Comparison of ENCODE assay signal across 15 cellular contexts in genomic region chr21:46409641-46410406, GRCh38. TPM values are rescaled to one million over a fixed set of nuclear protein-coding genes. Genes with fewer than 3 reads are reported as not detected.
DNase-seq lines count a peak whose midpoint lies in the region; ATAC-seq and TF ChIP-seq lines count a peak whose summit lies in the region.
"Had no signal": no experiment of that assay in that cellular context is flagged by ENCODE, and none has a peak within 500 bp of the region (broad histone marks: within the 10 kb centered on the region; RNA-seq: fewer than 3 reads in every experiment).

No MANE protein-coding gene starts in this region.

- H3K79me1 ChIP-seq in trophoblast cell (ENCODE audit: low read length) = no peaks in the 10 kb centered on the region

- H3K14ac ChIP-seq in trophoblast cell (ENCODE audit: low read length) = no peak overlapping the region

- peaks cover 32 to 37% of the 10 kb centered on the region in 2 experiments for H3K36me3 ChIP-seq in trophoblast cell (ENCODE audit: control insufficient read depth in 1 of 2, insufficient read depth in 2 of 2, low read length in 2 of 2)

- H3K27ac ChIP-seq in trophoblast cell (ENCODE audit: low read depth, low read length) = no peak overlapping the region
- H3K27ac ChIP-seq: C4-2B had no signal

- CTCF ChIA-PET in activated naive CD4-positive, alpha-beta T cell treated with anti-CD3 and anti-CD28 coated beads, Interleukin-2, amount 10 ng/mL, durations not matched to agents 7 days and 5 days (lab: Charles Lee) = no interaction called here
- CTCF ChIA-PET in WTC11 (lab: Charles Lee) = interaction anchor here (0.6 kb wide), 2 partner anchors 16 to 257 kb away, joined by 3 to 4 read pairs; no protein-coding TSS in a partner anchor

- H3K4me3 Mint-ChIP-seq in activated naive CD4-positive, alpha-beta T cell treated with anti-CD3 and anti-CD28 coated beads, Interleukin-2, amount 10 ng/mL, durations not matched to agents 7 days and 5 days = no peak overlapping the region
- 0 out of 2 replicates have a peak overlapping the region, but pooled peaks have one; percentile 11 for H3K4me3 Mint-ChIP-seq in WTC11

- DNase-seq in activated naive CD4-positive, alpha-beta T cell treated with anti-CD3 and anti-CD28 coated beads, Interleukin-2, amount 10 ng/mL, durations not matched to agents 7 days and 5 days = no peak
- DNase-seq in activated naive CD4-positive, alpha-beta T cell treated with anti-CD3 and anti-CD28 coated beads, Interleukin-2, amount 50 U/mL, for 72 hours (ENCODE audit: low spot score in 2 of 2) = no peak
- DNase-seq in WTC11 (ENCODE audit: low spot score) (no peak), iPS-NIHi11 (ENCODE audit: low spot score) (peak; percentile 28), trophoblast cell (peak; percentile 15 to 75), NCI-H128 (lab: John Stamatoyannopoulos, UW; ENCODE audit: unreplicated experiment) (no peak), COLO668 (lab: John Stamatoyannopoulos, UW; ENCODE audit: unreplicated experiment) (no peak)
- DNase-seq: 8988T, Caco-2, NCI-H1694 treated with DMSO at 0.1 percent for 48 hours, NCI-H446, NCI-H774 had no signal

- no peak overlapping the region for H2AFZ ChIP-seq in trophoblast cell (ENCODE audit: insufficient read depth, low read length, poor library complexity)

- H3K4me1 ChIP-seq in trophoblast cell (ENCODE audit: control insufficient read depth in 1 of 2, insufficient read depth in 2 of 2, low read length in 2 of 2) = peaks cover 2 to 4% of the 10 kb centered on the region in 2 experiments
- H3K4me1 ChIP-seq: Caco-2 had no signal

- POLR2A ChIA-PET in WTC11 (lab: Charles Lee) = interaction anchor here (0.7 kb wide), 1 partner anchor 32 kb away, joined by 8 read pairs; no protein-coding TSS in a partner anchor

- H2BK120ac ChIP-seq in trophoblast cell (ENCODE audit: insufficient read depth, low read length, poor library complexity) = no peak overlapping the region

- no peaks in the 10 kb centered on the region for H3K79me2 ChIP-seq in trophoblast cell (ENCODE audit: control insufficient read depth, insufficient read depth, low read length, poor library complexity)

- no peak overlapping the region for H2BK12ac ChIP-seq in trophoblast cell (ENCODE audit: low read length)

- no peak for ATAC-seq in activated naive CD4-positive, alpha-beta T cell treated with anti-CD3 and anti-CD28 coated beads, Interleukin-2, amount 50 U/mL, for 72 hours
- peak; percentile 35 for ATAC-seq in WTC11
- ATAC-seq in HG02840 (IDR thresholded peaks at IDR 0.05; ENCODE audit: low FRiP score, unreplicated experiment) = no peak
- ATAC-seq: HCT116 had no signal

- peak overlapping the region; percentile 37 for H3K27ac Mint-ChIP-seq in activated naive CD4-positive, alpha-beta T cell treated with anti-CD3 and anti-CD28 coated beads, Interleukin-2, amount 10 ng/mL, durations not matched to agents 7 days and 5 days
- H3K27ac Mint-ChIP-seq in activated naive CD4-positive, alpha-beta T cell treated with anti-CD3 and anti-CD28 coated beads, Interleukin-2, amount 50 U/mL, for 72 hours = no peak overlapping the region
- H3K27ac Mint-ChIP-seq in WTC11 = peak overlapping the region; percentile 98

- no peak overlapping the region for H3K23ac ChIP-seq in trophoblast cell (ENCODE audit: low read length)

- no peak overlapping the region for H3K9ac ChIP-seq in trophoblast cell (ENCODE audit: low read length)

- no peak overlapping the region for H3K4me2 ChIP-seq in trophoblast cell (ENCODE audit: low read length)

- H3K18ac ChIP-seq in trophoblast cell (ENCODE audit: low read length) = no peak overlapping the region

- H4K8ac ChIP-seq in trophoblast cell (ENCODE audit: low read depth, low read length) = no peak overlapping the region

- H2BK5ac ChIP-seq in trophoblast cell (ENCODE audit: low read depth, low read length, poor library complexity) = no peak overlapping the region

- TF ChIP-seq CTCF in WTC11 (IDR thresholded peaks at IDR 0.05) = no peak

- H4K91ac ChIP-seq in trophoblast cell (ENCODE audit: low read depth, low read length) = no peak overlapping the region

- no peak overlapping the region for H3K4me3 ChIP-seq in trophoblast cell (ENCODE audit: low read depth, low read length)

- H3K27me3 ChIP-seq in trophoblast cell (ENCODE audit: insufficient read depth, low read length) = no peaks in the 10 kb centered on the region

- H3K9me3 Mint-ChIP-seq in activated naive CD4-positive, alpha-beta T cell treated with anti-CD3 and anti-CD28 coated beads, Interleukin-2, amount 10 ng/mL, durations not matched to agents 7 days and 5 days = no peaks in the 10 kb centered on the region
- no peaks in the 10 kb centered on the region for H3K9me3 Mint-ChIP-seq in activated naive CD4-positive, alpha-beta T cell treated with anti-CD3 and anti-CD28 coated beads, Interleukin-2, amount 50 U/mL, for 72 hours
- no peaks in the 10 kb centered on the region for H3K9me3 Mint-ChIP-seq in WTC11

- H3K27me3 Mint-ChIP-seq in activated naive CD4-positive, alpha-beta T cell treated with anti-CD3 and anti-CD28 coated beads, Interleukin-2, amount 10 ng/mL, durations not matched to agents 7 days and 5 days = no peaks in the 10 kb centered on the region
- no peaks in the 10 kb centered on the region for H3K27me3 Mint-ChIP-seq in WTC11 (ENCODE audit: low read depth)

- H3K4ac ChIP-seq in trophoblast cell (ENCODE audit: low read depth, low read length) = no peak overlapping the region

- WGBS in trophoblast cell (ENCODE audit: extremely low coverage, insufficient coverage, insufficient read length) = no CpG with 5 or more reads among the region's 32 CpGs

- H3K9me3 ChIP-seq in trophoblast cell (ENCODE audit: insufficient read depth, low read depth, low read length) = peaks cover 2% of the 10 kb centered on the region
- H3K9me3 ChIP-seq: Caco-2 had no signal

- no peak overlapping the region for H2AK5ac ChIP-seq in trophoblast cell (ENCODE audit: low read length)

- no peaks in the 10 kb centered on the region for H3K4me1 Mint-ChIP-seq in activated naive CD4-positive, alpha-beta T cell treated with anti-CD3 and anti-CD28 coated beads, Interleukin-2, amount 10 ng/mL, durations not matched to agents 7 days and 5 days
- H3K4me1 Mint-ChIP-seq in WTC11 = peaks cover 32% of the 10 kb centered on the region

- H3K36me3 Mint-ChIP-seq in activated naive CD4-positive, alpha-beta T cell treated with anti-CD3 and anti-CD28 coated beads, Interleukin-2, amount 10 ng/mL, durations not matched to agents 7 days and 5 days = peaks cover 20% of the 10 kb centered on the region
- H3K36me3 Mint-ChIP-seq in activated naive CD4-positive, alpha-beta T cell treated with anti-CD3 and anti-CD28 coated beads, Interleukin-2, amount 50 U/mL, for 72 hours = peaks cover 4 to 5% of the 10 kb centered on the region in 2 donors
- peaks cover 9% of the 10 kb centered on the region for H3K36me3 Mint-ChIP-seq in WTC11

- H4K12ac ChIP-seq in trophoblast cell (ENCODE audit: low read depth, low read length) = no peak overlapping the region

TF ChIP-seq in WTC11, 78 proteins besides CTCF, POLR2A, EP300 and RAD21:
- peak; percentile 82; the same call in 1 of the 2 replicates for TF ChIP-seq FOXP4 (CRISPR knock-in tag; IDR thresholded peaks at IDR 0.05)
- no peak for TF ChIP-seq MXD4 (CRISPR knock-in tag; IDR thresholded peaks at IDR 0.05; ENCODE audit: borderline replicate concordance)
- no peak for TF ChIP-seq ZNF416 (CRISPR knock-in tag; IDR thresholded peaks at IDR 0.05)

RNA-seq across cellular contexts. Expression of gene DIP2A, which starts 48.9 kb away (rescaled TPM):
- 10 to 100 TPM; 42.4 to 60.1 TPM for total RNA-seq in activated naive CD4-positive, alpha-beta T cell treated with anti-CD3 and anti-CD28 coated beads, Interleukin-2, amount 50 U/mL, for 72 hours
- total RNA-seq in WTC11 (2021) = 36.7 to 39.4 TPM (median 38.8 TPM) in 3 replicates
- polyA plus RNA-seq in trophoblast cell (2013) = 21.7 and 21.9 TPM in 2 replicates

Comparison
In these comparisons a context has a peak if more than half of its experiments do, and no peak if none do; other contexts are left out.
1. H3K27ac Mint-ChIP-seq: peak in activated naive CD4-positive, alpha-beta T cell treated with anti-CD3 and anti-CD28 coated beads, Interleukin-2, amount 10 ng/mL, durations not matched to agents 7 days and 5 days (single experiment) and WTC11 (single experiment); none in activated naive CD4-positive, alpha-beta T cell treated with anti-CD3 and anti-CD28 coated beads, Interleukin-2, amount 50 U/mL, for 72 hours (0 of 2).
2. DNase-seq: peak in iPS-NIHi11 (single experiment) and trophoblast cell (2 of 2); none in activated naive CD4-positive, alpha-beta T cell treated with anti-CD3 and anti-CD28 coated beads, Interleukin-2, amount 10 ng/mL, durations not matched to agents 7 days and 5 days (single experiment), activated naive CD4-positive, alpha-beta T cell treated with anti-CD3 and anti-CD28 coated beads, Interleukin-2, amount 50 U/mL, for 72 hours (0 of 2), WTC11 (single experiment), NCI-H128 (single experiment) and COLO668 (single experiment).